1 cellular context compared by ENCODE assay signal in genomic region chr9:36141288-36141687, GRCh38.
A peak's percentile ranks its signal among the peaks of the same experiment; 100 is the strongest.
TF ChIP-seq lines count a peak whose summit lies in the region.

No MANE protein-coding gene starts in this region.

TF ChIP-seq in HepG2, 621 proteins besides CTCF, POLR2A, EP300 and RAD21:
- peak; percentile 29 for TF ChIP-seq STAG1 (CRISPR knock-in tag; IDR thresholded peaks at IDR 0.05)
- TF ChIP-seq, protein P1, sequence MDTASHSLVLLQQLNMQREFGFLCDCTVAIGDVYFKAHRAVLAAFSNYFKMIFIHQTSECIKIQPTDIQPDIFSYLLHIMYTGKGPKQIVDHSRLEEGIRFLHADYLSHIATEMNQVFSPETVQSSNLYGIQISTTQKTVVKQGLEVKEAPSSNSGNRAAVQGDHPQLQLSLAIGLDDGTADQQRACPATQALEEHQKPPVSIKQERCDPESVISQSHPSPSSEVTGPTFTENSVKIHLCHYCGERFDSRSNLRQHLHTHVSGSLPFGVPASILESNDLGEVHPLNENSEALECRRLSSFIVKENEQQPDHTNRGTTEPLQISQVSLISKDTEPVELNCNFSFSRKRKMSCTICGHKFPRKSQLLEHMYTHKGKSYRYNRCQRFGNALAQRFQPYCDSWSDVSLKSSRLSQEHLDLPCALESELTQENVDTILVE (CRISPR knock-in tag; IDR thresholded peaks at IDR 0.05), result no peak
- TF ChIP-seq GFI1 (CRISPR knock-in tag; IDR thresholded peaks at IDR 0.05; ENCODE audit: borderline replicate concordance), result no peak
